Comparison of ENCODE assay signal across 1 cellular context in the genomic region with DNA sequence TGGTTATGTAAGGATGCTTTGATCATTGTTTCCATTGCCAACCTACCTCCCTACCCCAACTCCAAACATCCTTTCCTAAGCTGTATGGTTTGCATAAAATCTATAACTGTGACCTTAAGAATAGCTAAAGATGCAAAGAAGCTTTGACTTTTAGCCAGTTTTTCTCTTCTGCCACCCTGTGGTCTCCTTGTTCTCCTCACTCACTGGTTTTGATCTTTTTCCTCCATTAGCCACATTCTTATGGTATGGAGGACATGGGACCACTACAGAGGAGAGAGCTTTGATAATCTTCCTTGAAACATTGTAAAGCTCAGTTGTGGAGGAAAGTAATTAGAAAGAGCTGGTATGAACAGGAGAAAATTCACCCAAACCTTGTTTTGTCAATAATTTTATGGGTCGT.
TF ChIP-seq lines count a peak whose summit lies in the region.

No MANE protein-coding gene starts in this region.

TF ChIP-seq in GM23338, 12 proteins besides CTCF, POLR2A, EP300 and RAD21 (continued from another document):
- TF ChIP-seq, protein P1, sequence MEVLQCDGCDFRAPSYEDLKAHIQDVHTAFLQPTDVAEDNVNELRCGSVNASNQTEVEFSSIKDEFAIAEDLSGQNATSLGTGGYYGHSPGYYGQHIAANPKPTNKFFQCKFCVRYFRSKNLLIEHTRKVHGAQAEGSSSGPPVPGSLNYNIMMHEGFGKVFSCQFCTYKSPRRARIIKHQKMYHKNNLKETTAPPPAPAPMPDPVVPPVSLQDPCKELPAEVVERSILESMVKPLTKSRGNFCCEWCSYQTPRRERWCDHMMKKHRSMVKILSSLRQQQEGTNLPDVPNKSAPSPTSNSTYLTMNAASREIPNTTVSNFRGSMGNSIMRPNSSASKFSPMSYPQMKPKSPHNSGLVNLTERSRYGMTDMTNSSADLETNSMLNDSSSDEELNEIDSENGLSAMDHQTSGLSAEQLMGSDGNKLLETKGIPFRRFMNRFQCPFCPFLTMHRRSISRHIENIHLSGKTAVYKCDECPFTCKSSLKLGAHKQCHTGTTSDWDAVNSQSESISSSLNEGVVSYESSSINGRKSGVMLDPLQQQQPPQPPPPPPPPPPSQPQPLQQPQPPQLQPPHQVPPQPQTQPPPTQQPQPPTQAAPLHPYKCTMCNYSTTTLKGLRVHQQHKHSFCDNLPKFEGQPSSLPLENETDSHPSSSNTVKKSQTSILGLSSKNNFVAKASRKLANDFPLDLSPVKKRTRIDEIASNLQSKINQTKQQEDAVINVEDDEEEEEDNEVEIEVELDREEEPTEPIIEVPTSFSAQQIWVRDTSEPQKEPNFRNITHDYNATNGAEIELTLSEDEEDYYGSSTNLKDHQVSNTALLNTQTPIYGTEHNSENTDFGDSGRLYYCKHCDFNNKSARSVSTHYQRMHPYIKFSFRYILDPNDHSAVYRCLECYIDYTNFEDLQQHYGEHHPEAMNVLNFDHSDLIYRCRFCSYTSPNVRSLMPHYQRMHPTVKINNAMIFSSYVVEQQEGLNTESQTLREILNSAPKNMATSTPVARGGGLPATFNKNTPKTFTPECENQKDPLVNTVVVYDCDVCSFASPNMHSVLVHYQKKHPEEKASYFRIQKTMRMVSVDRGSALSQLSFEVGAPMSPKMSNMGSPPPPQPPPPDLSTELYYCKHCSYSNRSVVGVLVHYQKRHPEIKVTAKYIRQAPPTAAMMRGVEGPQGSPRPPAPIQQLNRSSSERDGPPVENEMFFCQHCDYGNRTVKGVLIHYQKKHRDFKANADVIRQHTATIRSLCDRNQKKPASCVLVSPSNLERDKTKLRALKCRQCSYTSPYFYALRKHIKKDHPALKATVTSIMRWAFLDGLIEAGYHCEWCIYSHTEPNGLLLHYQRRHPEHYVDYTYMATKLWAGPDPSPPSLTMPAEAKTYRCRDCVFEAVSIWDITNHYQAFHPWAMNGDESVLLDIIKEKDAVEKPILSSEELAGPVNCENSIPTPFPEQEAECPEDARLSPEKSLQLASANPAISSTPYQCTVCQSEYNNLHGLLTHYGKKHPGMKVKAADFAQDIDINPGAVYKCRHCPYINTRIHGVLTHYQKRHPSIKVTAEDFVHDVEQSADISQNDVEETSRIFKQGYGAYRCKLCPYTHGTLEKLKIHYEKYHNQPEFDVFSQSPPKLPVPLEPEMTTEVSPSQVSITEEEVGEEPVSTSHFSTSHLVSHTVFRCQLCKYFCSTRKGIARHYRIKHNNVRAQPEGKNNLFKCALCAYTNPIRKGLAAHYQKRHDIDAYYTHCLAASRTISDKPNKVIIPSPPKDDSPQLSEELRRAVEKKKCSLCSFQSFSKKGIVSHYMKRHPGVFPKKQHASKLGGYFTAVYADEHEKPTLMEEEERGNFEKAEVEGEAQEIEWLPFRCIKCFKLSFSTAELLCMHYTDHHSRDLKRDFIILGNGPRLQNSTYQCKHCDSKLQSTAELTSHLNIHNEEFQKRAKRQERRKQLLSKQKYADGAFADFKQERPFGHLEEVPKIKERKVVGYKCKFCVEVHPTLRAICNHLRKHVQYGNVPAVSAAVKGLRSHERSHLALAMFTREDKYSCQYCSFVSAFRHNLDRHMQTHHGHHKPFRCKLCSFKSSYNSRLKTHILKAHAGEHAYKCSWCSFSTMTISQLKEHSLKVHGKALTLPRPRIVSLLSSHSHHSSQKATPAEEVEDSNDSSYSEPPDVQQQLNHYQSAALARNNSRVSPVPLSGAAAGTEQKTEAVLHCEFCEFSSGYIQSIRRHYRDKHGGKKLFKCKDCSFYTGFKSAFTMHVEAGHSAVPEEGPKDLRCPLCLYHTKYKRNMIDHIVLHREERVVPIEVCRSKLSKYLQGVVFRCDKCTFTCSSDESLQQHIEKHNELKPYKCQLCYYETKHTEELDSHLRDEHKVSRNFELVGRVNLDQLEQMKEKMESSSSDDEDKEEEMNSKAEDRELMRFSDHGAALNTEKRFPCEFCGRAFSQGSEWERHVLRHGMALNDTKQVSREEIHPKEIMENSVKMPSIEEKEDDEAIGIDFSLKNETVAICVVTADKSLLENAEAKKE (CRISPR knock-in tag; IDR thresholded peaks at IDR 0.05), result no peak
- TF ChIP-seq, protein P2, sequence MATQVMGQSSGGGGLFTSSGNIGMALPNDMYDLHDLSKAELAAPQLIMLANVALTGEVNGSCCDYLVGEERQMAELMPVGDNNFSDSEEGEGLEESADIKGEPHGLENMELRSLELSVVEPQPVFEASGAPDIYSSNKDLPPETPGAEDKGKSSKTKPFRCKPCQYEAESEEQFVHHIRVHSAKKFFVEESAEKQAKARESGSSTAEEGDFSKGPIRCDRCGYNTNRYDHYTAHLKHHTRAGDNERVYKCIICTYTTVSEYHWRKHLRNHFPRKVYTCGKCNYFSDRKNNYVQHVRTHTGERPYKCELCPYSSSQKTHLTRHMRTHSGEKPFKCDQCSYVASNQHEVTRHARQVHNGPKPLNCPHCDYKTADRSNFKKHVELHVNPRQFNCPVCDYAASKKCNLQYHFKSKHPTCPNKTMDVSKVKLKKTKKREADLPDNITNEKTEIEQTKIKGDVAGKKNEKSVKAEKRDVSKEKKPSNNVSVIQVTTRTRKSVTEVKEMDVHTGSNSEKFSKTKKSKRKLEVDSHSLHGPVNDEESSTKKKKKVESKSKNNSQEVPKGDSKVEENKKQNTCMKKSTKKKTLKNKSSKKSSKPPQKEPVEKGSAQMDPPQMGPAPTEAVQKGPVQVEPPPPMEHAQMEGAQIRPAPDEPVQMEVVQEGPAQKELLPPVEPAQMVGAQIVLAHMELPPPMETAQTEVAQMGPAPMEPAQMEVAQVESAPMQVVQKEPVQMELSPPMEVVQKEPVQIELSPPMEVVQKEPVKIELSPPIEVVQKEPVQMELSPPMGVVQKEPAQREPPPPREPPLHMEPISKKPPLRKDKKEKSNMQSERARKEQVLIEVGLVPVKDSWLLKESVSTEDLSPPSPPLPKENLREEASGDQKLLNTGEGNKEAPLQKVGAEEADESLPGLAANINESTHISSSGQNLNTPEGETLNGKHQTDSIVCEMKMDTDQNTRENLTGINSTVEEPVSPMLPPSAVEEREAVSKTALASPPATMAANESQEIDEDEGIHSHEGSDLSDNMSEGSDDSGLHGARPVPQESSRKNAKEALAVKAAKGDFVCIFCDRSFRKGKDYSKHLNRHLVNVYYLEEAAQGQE (IDR thresholded peaks at IDR 0.05; ENCODE audit: unreplicated experiment), result no peak
TF ChIP-seq in GM23338: peak in this region for 0.
